ENCODE assay signal across 7 cellular contexts in the genomic region with DNA sequence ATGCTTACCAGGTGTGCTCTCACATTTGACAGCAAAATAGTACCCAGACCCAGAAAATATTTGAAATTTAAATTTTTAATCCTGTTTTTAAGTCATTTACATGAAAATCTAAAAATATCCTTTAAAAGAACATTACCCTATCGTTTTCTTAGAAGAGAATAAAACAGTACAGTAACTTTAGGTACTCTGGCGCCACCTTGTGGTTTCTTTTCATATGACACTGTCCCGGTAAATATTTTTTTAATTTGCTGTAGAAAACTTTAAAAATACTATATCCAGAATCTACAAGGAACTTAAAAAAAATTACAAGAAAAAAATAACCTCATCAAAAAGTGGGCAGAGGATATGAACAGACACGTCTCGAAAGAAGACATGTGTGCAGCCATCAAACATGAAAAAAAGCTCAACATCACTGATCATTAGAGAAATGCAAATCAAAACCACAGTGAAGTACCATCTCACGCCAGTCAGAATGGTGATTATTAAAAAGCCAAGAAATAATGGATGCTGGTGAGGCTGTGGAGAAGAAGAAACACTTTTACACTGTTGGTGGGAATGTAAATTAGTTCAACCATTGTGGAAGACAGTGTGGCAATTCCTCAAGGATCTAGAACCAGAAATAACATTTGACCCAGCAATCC.
A peak's percentile ranks its signal among the peaks of the same experiment; 100 is the strongest.
DNase-seq lines count a peak whose midpoint lies in the region; ATAC-seq and TF ChIP-seq lines count a peak whose summit lies in the region.

No MANE protein-coding gene starts in this region.

- ATAC-seq in HG02588 (IDR thresholded peaks at IDR 0.05; ENCODE audit: unreplicated experiment): peak; percentile 76

- 9 to 11% methylated on average over 6 of the region's 6 CpGs for WGBS in tibial nerve, 2 donors

- DNase-seq in GM12865 (ENCODE audit: low read depth): peak; percentile 57
- DNase-seq in NCI-H2081 (lab: John Stamatoyannopoulos, UW): peak; percentile 34 to 59
- peak; percentile 66 for DNase-seq in activated CD4-positive, alpha-beta T cell treated with anti-CD3 and anti-CD28 coated beads, Interleukin-2, amount 10 ng/mL, durations not matched to agents 7 days and 5 days
- peak; percentile 3 for DNase-seq in effector CD8-positive, alpha-beta T cell (lab: John Stamatoyannopoulos, UW)
- peak; percentile 61 for DNase-seq in nephron progenitor cell
- DNase-seq in tibial nerve (ENCODE audit: low spot score in 2 of 2): peak; percentile 15 to 81

- no peak overlapping the region for H3K4me3 Mint-ChIP-seq in activated CD4-positive, alpha-beta T cell treated with anti-CD3 and anti-CD28 coated beads, Interleukin-2, amount 10 ng/mL, durations not matched to agents 7 days and 5 days
- no peak overlapping the region for H3K4me3 Mint-ChIP-seq in nephron progenitor cell

- H3K4me1 Mint-ChIP-seq in activated CD4-positive, alpha-beta T cell treated with anti-CD3 and anti-CD28 coated beads, Interleukin-2, amount 10 ng/mL, durations not matched to agents 7 days and 5 days: no peaks in the 10 kb centered on the region
- H3K4me1 Mint-ChIP-seq in nephron progenitor cell: peaks cover 8% of the 10 kb centered on the region

- no peaks in the 10 kb centered on the region for H3K36me3 ChIP-seq in tibial nerve

- H3K27ac ChIP-seq in tibial nerve: no peak overlapping the region

- H3K9me3 ChIP-seq in tibial nerve: no peaks in the 10 kb centered on the region

- TF ChIP-seq CTCF in GM12865 (IDR thresholded peaks at IDR 0.05; ENCODE audit: insufficient read depth, low read depth, low read length, missing control alignments) (peak; percentile 57), nephron progenitor cell (IDR thresholded peaks at IDR 0.05) (peak; percentile 79), tibial nerve (IDR thresholded peaks at IDR 0.05) (peak; percentile 65 to 84 (median 76))

- H3K4me1 ChIP-seq in tibial nerve: peaks cover 0 to 11% (median 0%) of the 10 kb centered on the region in 4 donors

- H3K4me3 ChIP-seq in GM12865 (ENCODE audit: low read depth, low read length) (no peak overlapping the region), tibial nerve (peak overlapping the region in 1 of 4 donors; percentile 38)

- CTCF ChIA-PET in activated CD4-positive, alpha-beta T cell treated with anti-CD3 and anti-CD28 coated beads, Interleukin-2, amount 10 ng/mL, durations not matched to agents 7 days and 5 days (lab: Charles Lee): no interaction called here

- peaks cover 10% of the 10 kb centered on the region for H3K27me3 Mint-ChIP-seq in activated CD4-positive, alpha-beta T cell treated with anti-CD3 and anti-CD28 coated beads, Interleukin-2, amount 10 ng/mL, durations not matched to agents 7 days and 5 days
- H3K27me3 Mint-ChIP-seq in nephron progenitor cell (ENCODE audit: low read depth, poor library complexity): no peaks in the 10 kb centered on the region

- POLR2A ChIA-PET in activated CD4-positive, alpha-beta T cell treated with anti-CD3 and anti-CD28 coated beads, Interleukin-2, amount 10 ng/mL, durations not matched to agents 7 days and 5 days (lab: Charles Lee): no interaction called here

- H3K27me3 ChIP-seq in tibial nerve: no peaks in the 10 kb centered on the region

- no peak for TF ChIP-seq POLR2A in tibial nerve (IDR thresholded peaks at IDR 0.05)

- TF ChIP-seq EP300 in tibial nerve (IDR thresholded peaks at IDR 0.05): no peak

- no peaks in the 10 kb centered on the region for H3K36me3 Mint-ChIP-seq in activated CD4-positive, alpha-beta T cell treated with anti-CD3 and anti-CD28 coated beads, Interleukin-2, amount 10 ng/mL, durations not matched to agents 7 days and 5 days (ENCODE audit: low read depth)
- no peaks in the 10 kb centered on the region for H3K36me3 Mint-ChIP-seq in nephron progenitor cell (ENCODE audit: low read depth)

- no peaks in the 10 kb centered on the region for H3K9me3 Mint-ChIP-seq in activated CD4-positive, alpha-beta T cell treated with anti-CD3 and anti-CD28 coated beads, Interleukin-2, amount 10 ng/mL, durations not matched to agents 7 days and 5 days
- no peaks in the 10 kb centered on the region for H3K9me3 Mint-ChIP-seq in nephron progenitor cell

- no peak overlapping the region for H3K27ac Mint-ChIP-seq in activated CD4-positive, alpha-beta T cell treated with anti-CD3 and anti-CD28 coated beads, Interleukin-2, amount 10 ng/mL, durations not matched to agents 7 days and 5 days
- H3K27ac Mint-ChIP-seq in nephron progenitor cell: no peak overlapping the region

Comparison
In these comparisons a context has a peak if more than half of its experiments do, and no peak if none do; other contexts are left out.
1. DNase-seq: peak in every context shown above with its lines; median percentile 66 in activated CD4-positive, alpha-beta T cell treated with anti-CD3 and anti-CD28 coated beads, Interleukin-2, amount 10 ng/mL, durations not matched to agents 7 days and 5 days; 61 in nephron progenitor cell; 57 in GM12865; 48 in tibial nerve; 46 in NCI-H2081; 3 in effector CD8-positive, alpha-beta T cell.